ENCODE assay signal across 10 cellular contexts in the genomic region with DNA sequence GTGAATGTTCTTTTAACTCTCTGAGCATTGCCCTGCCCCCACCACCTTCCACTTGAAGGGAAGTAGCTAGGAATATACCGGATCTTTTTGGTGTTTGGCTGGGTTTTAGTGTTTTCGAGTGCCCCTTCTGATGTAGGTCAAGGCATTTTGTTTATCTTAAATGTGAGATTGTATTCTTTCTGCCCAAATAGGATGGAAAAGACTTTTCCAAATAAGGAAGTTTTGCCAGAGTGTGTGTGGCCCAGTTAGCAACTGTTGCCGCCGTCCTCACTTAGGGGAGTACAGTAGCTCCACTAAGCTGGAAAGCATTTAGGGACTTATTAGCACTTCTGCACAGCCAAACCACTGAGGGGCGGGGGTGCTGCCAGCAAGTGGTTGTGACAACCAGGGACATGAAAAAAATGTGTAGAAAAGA. TPM values are rescaled to one million over a fixed set of nuclear protein-coding genes. Genes with fewer than 3 reads are reported as not detected.
DNase-seq lines count a peak whose midpoint lies in the region; ATAC-seq, FAIRE-seq and TF ChIP-seq lines count a peak whose summit lies in the region.
"Had no signal": no experiment of that assay in that cellular context is flagged by ENCODE, and none has a peak within 500 bp of the region (broad histone marks: within the 10 kb centered on the region; RNA-seq: fewer than 3 reads in every experiment).

No MANE protein-coding gene starts in this region.

- H3K27me3 ChIP-seq in esophagus (ENCODE audit: control insufficient read depth in 1 of 2, insufficient read depth in 2 of 2, low read length in 2 of 2) (no peaks in the 10 kb centered on the region), neuron (ENCODE audit: insufficient read depth, low read length) (no peaks in the 10 kb centered on the region)

- TF ChIP-seq POLR2A in H54 (IDR thresholded peaks at IDR 0.05; ENCODE audit: low read depth, low read length), result no peak

- peak overlapping the region; percentile 1 to 58 for H3K27ac ChIP-seq in esophagus (ENCODE audit: low read depth in 2 of 2, low read length in 1 of 2)

- WGBS in esophagus, 2 donors, result 72 to 78% methylated on average over 5 of the region's 5 CpGs

- no peak overlapping the region for H3K4me3 ChIP-seq in esophagus (ENCODE audit: low read depth in 1 of 2, low read length in 2 of 2)
- no peak overlapping the region for H3K4me3 ChIP-seq in neuron (ENCODE audit: low read length)
- H3K4me3 ChIP-seq: HAP-1 had no signal

- ATAC-seq in HG03175 (IDR thresholded peaks at IDR 0.05; ENCODE audit: unreplicated experiment), result no peak
- ATAC-seq: activated T-cell treated with anti-CD3 and anti-CD28 coated beads, Interleukin-2, amount 50 U/mL, for 4 hours had no signal

- FAIRE-seq in H54 (lab: Jason Lieb, UNC) (no peak), urothelium cell line (lab: Jason Lieb, UNC) (no peak)

- DNase-seq in AG08395 (ENCODE audit: low spot score), result peak; percentile 32
- peak; percentile 43 for DNase-seq in LHCN-M2 (ENCODE audit: low read depth)
- no peak for DNase-seq in H54 (ENCODE audit: insufficient read length, low spot score)
- no peak for DNase-seq in urothelium cell line (ENCODE audit: low spot score)
- DNase-seq in kidney glomerular epithelial cell (lab: John Stamatoyannopoulos, UW), result no peak
- DNase-seq: activated T-cell treated with anti-CD3 and anti-CD28 coated beads, Interleukin-2, amount 50 U/mL, for 4 hours had no signal

- H3K4me1 ChIP-seq in esophagus (ENCODE audit: control insufficient read depth in 2 of 2, insufficient read depth in 2 of 2, low read length in 1 of 2) (peaks cover 0 to 5% of the 10 kb centered on the region in 2 donors), neuron (ENCODE audit: insufficient read depth, low read length) (peaks cover 27% of the 10 kb centered on the region)

- H3K9me3 ChIP-seq in esophagus (ENCODE audit: control insufficient read depth in 2 of 2, insufficient read depth in 1 of 2, low read depth in 1 of 2, low read length in 1 of 2), result no peaks in the 10 kb centered on the region
- no peaks in the 10 kb centered on the region for H3K9me3 ChIP-seq in neuron (ENCODE audit: low read length)
- H3K9me3 ChIP-seq: HAP-1 had no signal

- peak overlapping the region; percentile 73 for H2AFZ ChIP-seq in neuron (ENCODE audit: low read depth, low read length)

- H3K36me3 ChIP-seq in esophagus (ENCODE audit: control insufficient read depth in 2 of 2, insufficient read depth in 2 of 2, low read length in 1 of 2), result no peaks in the 10 kb centered on the region
- H3K36me3 ChIP-seq in neuron (ENCODE audit: insufficient read depth, low read length), result no peaks in the 10 kb centered on the region
- H3K36me3 ChIP-seq: HAP-1 had no signal

RNA-seq across cellular contexts. Expression of gene VCL, which starts 29.8 kb away (rescaled TPM):
- 147 and 163 TPM in 2 replicates for total RNA-seq in LHCN-M2 (2014; rRNA removed)
- 124 TPM for polyA plus RNA-seq in LHCN-M2 (2012)
- 10 to 100 TPM; 25.0 to 41.4 TPM for polyA plus RNA-seq in esophagus

RNA-seq across cellular contexts. Expression of gene PLAU, which starts 57.2 kb away (rescaled TPM):
- total RNA-seq in LHCN-M2 (2014; rRNA removed), result 614 and 683 TPM in 2 replicates
- 228 TPM for polyA plus RNA-seq in LHCN-M2 (2012)
- polyA plus RNA-seq in esophagus, result 10 to 100 TPM in 1 of 2 donors, 1 to 10 TPM in 1; 7.0 to 13.7 TPM

Comparison
In these comparisons a context has a peak if more than half of its experiments do, and no peak if none do; other contexts are left out.
1. DNase-seq: peak in AG08395 (single experiment) and LHCN-M2 (single experiment); none in H54 (single experiment), urothelium cell line (single experiment) and kidney glomerular epithelial cell (single experiment).